ENCODE assay signal across 16 cellular contexts in the genomic region with DNA sequence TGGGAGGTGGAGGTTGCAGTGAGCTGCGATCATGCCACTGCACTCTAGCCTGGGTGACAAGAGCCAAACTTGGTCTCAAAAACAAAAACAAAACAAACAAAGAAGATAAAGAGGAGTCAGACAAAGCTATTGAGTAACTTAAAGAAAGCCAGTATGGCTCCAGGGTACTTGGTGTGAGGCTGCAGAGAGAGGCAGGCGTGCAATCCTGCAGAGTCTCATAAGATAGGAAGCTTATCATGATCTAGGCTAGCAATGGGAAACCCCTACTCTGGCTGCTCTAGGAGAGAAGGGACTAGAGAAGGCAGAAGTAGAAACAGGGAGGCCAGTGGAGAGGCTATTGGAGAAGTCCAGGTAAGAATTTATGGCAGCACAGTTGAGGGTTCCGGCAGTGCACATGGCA.
A peak's percentile ranks its signal among the peaks of the same experiment; 100 is the strongest.
DNase-seq lines count a peak whose midpoint lies in the region; ATAC-seq and TF ChIP-seq lines count a peak whose summit lies in the region.
"Had no signal": no experiment of that assay in that cellular context is flagged by ENCODE, and none has a peak within 500 bp of the region (broad histone marks: within the 10 kb centered on the region; RNA-seq: fewer than 3 reads in every experiment).

No MANE protein-coding gene starts in this region.

- H3K27ac Mint-ChIP-seq in stimulated activated naive CD8-positive, alpha-beta T cell treated with anti-CD3 and anti-CD28 coated beads, Interleukin-15, amount 100 ng/mL, for 72 hours = peak overlapping the region; percentile 57 to 70
- peak overlapping the region; percentile 32 for H3K27ac Mint-ChIP-seq in nephron progenitor cell
- H3K27ac Mint-ChIP-seq: CD14-positive monocyte; CD8-positive, alpha-beta T cell had no signal

- H3K27me3 ChIP-seq in adipocyte (replicated peaks; ENCODE audit: control insufficient read depth, insufficient read depth, low read length) (no peaks in the 10 kb centered on the region), subcutaneous abdominal adipose tissue (ENCODE audit: control insufficient read depth in 5 of 5, insufficient read depth in 4 of 5, low read length in 5 of 5) (no peaks in the 10 kb centered on the region)

- no peak for DNase-seq in stimulated activated naive CD8-positive, alpha-beta T cell treated with anti-CD3 and anti-CD28 coated beads, Interleukin-15, amount 100 ng/mL, for 72 hours
- DNase-seq in stimulated activated naive CD8-positive, alpha-beta T cell treated with anti-CD3 and anti-CD28 coated beads, Interleukin-15, Interleukin-2, amounts not matched to agents 100 U/mL and 50 U/mL, for 24 hours = no peak
- DNase-seq in adipocyte (ENCODE audit: low read depth) (no peak), nephron progenitor cell (no peak), SHP77 treated with DMSO at 0.1 percent for 48 hours (lab: John Stamatoyannopoulos, UW) (no peak)
- DNase-seq: CD8-positive, alpha-beta T cell; COR-L47; DMS153; DMS79 treated with DMSO at 0.1 percent for 48 hours; EL; GF-D8 had no signal

- no peaks in the 10 kb centered on the region for H3K27me3 Mint-ChIP-seq in stimulated activated naive CD8-positive, alpha-beta T cell treated with anti-CD3 and anti-CD28 coated beads, Interleukin-15, amount 100 ng/mL, for 72 hours
- peaks cover 6% of the 10 kb centered on the region for H3K27me3 Mint-ChIP-seq in nephron progenitor cell (ENCODE audit: low read depth, poor library complexity)

- H3K9me3 Mint-ChIP-seq in stimulated activated naive CD8-positive, alpha-beta T cell treated with anti-CD3 and anti-CD28 coated beads, Interleukin-15, amount 100 ng/mL, for 72 hours = no peaks in the 10 kb centered on the region
- peaks cover 12% of the 10 kb centered on the region for H3K9me3 Mint-ChIP-seq in nephron progenitor cell
- H3K9me3 Mint-ChIP-seq: CD8-positive, alpha-beta T cell had no signal

- H3K36me3 Mint-ChIP-seq in nephron progenitor cell (ENCODE audit: low read depth) = peaks cover 6% of the 10 kb centered on the region
- H3K36me3 Mint-ChIP-seq: CD14-positive monocyte; CD8-positive, alpha-beta T cell had no signal

- peak overlapping the region; percentile 52 for H3K9ac ChIP-seq in adipocyte (ENCODE audit: low read length)
- H3K9ac ChIP-seq in subcutaneous abdominal adipose tissue (ENCODE audit: low read length in 5 of 5) = no peak overlapping the region

- H3K27ac ChIP-seq in subcutaneous abdominal adipose tissue (ENCODE audit: low read depth, low read length) = peak overlapping the region; percentile 90
- H3K27ac ChIP-seq: 22Rv1 had no signal

- no peaks in the 10 kb centered on the region for H3K4me1 Mint-ChIP-seq in stimulated activated naive CD8-positive, alpha-beta T cell treated with anti-CD3 and anti-CD28 coated beads, Interleukin-15, amount 100 ng/mL, for 72 hours
- H3K4me1 Mint-ChIP-seq in nephron progenitor cell = no peaks in the 10 kb centered on the region
- H3K4me1 Mint-ChIP-seq: CD14-positive monocyte had no signal

- H3K4me3 ChIP-seq in adipocyte (ENCODE audit: low read length) (no peak overlapping the region), subcutaneous abdominal adipose tissue (ENCODE audit: low read depth in 1 of 5, low read length in 5 of 5) (no peak overlapping the region)

- H3K4me1 ChIP-seq in adipocyte (ENCODE audit: control insufficient read depth, insufficient read depth, low read length) (peaks cover 23% of the 10 kb centered on the region), subcutaneous abdominal adipose tissue (ENCODE audit: control insufficient read depth in 5 of 5, insufficient read depth in 5 of 5, low read length in 5 of 5) (peaks cover 0 to 20% (median 13%) of the 10 kb centered on the region in 5 donors)

- no peak for ATAC-seq in stimulated activated naive CD8-positive, alpha-beta T cell treated with anti-CD3 and anti-CD28 coated beads, Interleukin-15, amount 100 ng/mL, for 72 hours
- no peak for ATAC-seq in stimulated activated naive CD8-positive, alpha-beta T cell treated with anti-CD3 and anti-CD28 coated beads, Interleukin-15, Interleukin-2, amounts not matched to agents 100 U/mL and 50 U/mL, for 24 hours
- ATAC-seq in GM21423 (IDR thresholded peaks at IDR 0.05; ENCODE audit: unreplicated experiment) (no peak), HG03457 (IDR thresholded peaks at IDR 0.05; ENCODE audit: unreplicated experiment) (no peak)
- ATAC-seq: CD8-positive, alpha-beta T cell had no signal

- no peak overlapping the region for H3K4me3 Mint-ChIP-seq in stimulated activated naive CD8-positive, alpha-beta T cell treated with anti-CD3 and anti-CD28 coated beads, Interleukin-15, amount 100 ng/mL, for 72 hours
- H3K4me3 Mint-ChIP-seq in nephron progenitor cell = no peak overlapping the region
- H3K4me3 Mint-ChIP-seq: CD14-positive monocyte; CD8-positive, alpha-beta T cell had no signal

- H3K9me3 ChIP-seq in adipocyte (ENCODE audit: control insufficient read depth, low read length) = no peaks in the 10 kb centered on the region
- H3K9me3 ChIP-seq in subcutaneous abdominal adipose tissue (ENCODE audit: control insufficient read depth in 5 of 5, low read length in 5 of 5) = no peaks in the 10 kb centered on the region

- no peak for TF ChIP-seq CTCF in nephron progenitor cell (IDR thresholded peaks at IDR 0.05)

- H3K36me3 ChIP-seq in adipocyte (ENCODE audit: control insufficient read depth, insufficient read depth, low read length, severe bottlenecking) = no peaks in the 10 kb centered on the region
- no peaks in the 10 kb centered on the region for H3K36me3 ChIP-seq in subcutaneous abdominal adipose tissue (ENCODE audit: control insufficient read depth in 5 of 5, insufficient read depth in 5 of 5, low read length in 5 of 5)
